Comparison of ENCODE assay signal across 21 cellular contexts in the genomic region with DNA sequence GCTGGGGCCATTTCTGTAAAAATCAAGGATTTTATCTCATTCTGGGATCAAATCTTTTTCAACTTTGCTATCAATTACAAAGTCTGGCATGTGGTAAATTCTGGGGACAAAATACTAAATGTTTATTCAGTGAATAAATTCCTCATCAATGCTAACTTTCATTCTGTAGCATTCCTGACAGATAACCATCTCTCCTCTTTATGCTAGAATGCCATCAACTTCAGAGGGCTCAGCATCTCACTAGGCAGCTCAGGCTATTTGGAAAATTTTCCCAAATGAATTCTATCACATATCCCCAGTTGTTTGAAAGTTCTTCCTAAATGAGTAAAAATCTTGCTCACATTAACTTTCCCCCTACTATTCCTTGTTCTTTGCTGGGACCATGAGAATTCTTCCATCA.
DNase-seq lines count a peak whose midpoint lies in the region; ATAC-seq and TF ChIP-seq lines count a peak whose summit lies in the region.
"Had no signal": no experiment of that assay in that cellular context is flagged by ENCODE, and none has a peak within 500 bp of the region (broad histone marks: within the 10 kb centered on the region; RNA-seq: fewer than 3 reads in every experiment).

No MANE protein-coding gene starts in this region.

- TF ChIP-seq EP300 in neural cell (conservative IDR thresholded peaks at IDR 0.05; ENCODE audit: poor library complexity, severe bottlenecking), result no peak

- no peak overlapping the region for H3K4me2 ChIP-seq in neural cell (ENCODE audit: low read length)
- H3K4me2 ChIP-seq: BLaER1 had no signal

- H3K27ac ChIP-seq in neural cell (ENCODE audit: low read length), result no peak overlapping the region
- H3K27ac ChIP-seq in upper lobe of right lung, result no peak overlapping the region
- H3K27ac ChIP-seq: BLaER1 had no signal

- intact Hi-C loops in upper lobe of right lung (cut with DNase I), result no loop called here

- H3K9me2 ChIP-seq in neural cell (ENCODE audit: insufficient read depth, low read length), result no peaks in the 10 kb centered on the region

- H3F3A ChIP-seq in neural cell (ENCODE audit: insufficient read depth, low read length, poor library complexity, severe bottlenecking), result no peaks in the 10 kb centered on the region

- H3K36me3 ChIP-seq in neural cell (ENCODE audit: insufficient read depth, low read length) (no peaks in the 10 kb centered on the region), upper lobe of right lung (no peaks in the 10 kb centered on the region)
- H3K36me3 ChIP-seq: BE2C, BLaER1 had no signal

- peak; percentile 64; the same call in 2 of the 3 replicates for ATAC-seq in SK-N-SH treated with all-trans-retinoic acid at 6 μM for 48 hours
- ATAC-seq in HG02970 (IDR thresholded peaks at IDR 0.05; ENCODE audit: low FRiP score, unreplicated experiment), result no peak
- ATAC-seq in upper lobe of right lung, result no peak

- H3K27me3 ChIP-seq in neural cell (ENCODE audit: insufficient read depth, low read depth, low read length) (no peaks in the 10 kb centered on the region), upper lobe of right lung (no peaks in the 10 kb centered on the region)
- H3K27me3 ChIP-seq: BE2C, BLaER1 had no signal

- H2AFZ ChIP-seq in neural cell (ENCODE audit: low read depth, low read length), result no peak overlapping the region

- no peaks in the 10 kb centered on the region for H3K4me1 ChIP-seq in upper lobe of right lung
- H3K4me1 ChIP-seq: BE2C, BLaER1 had no signal

- H4K20me1 ChIP-seq in neural cell (ENCODE audit: insufficient read depth), result no peaks in the 10 kb centered on the region
- H4K20me1 ChIP-seq: BLaER1 had no signal

- TF ChIP-seq CTCF in neural cell (IDR thresholded peaks at IDR 0.05; ENCODE audit: poor library complexity, severe bottlenecking) (no peak), upper lobe of right lung (IDR thresholded peaks at IDR 0.05) (no peak)

- H3K9me3 ChIP-seq in neural cell (ENCODE audit: low read length), result no peaks in the 10 kb centered on the region
- H3K9me3 ChIP-seq in upper lobe of right lung, result no peaks in the 10 kb centered on the region
- H3K9me3 ChIP-seq: BE2C, BLaER1 had no signal

- no peaks in the 10 kb centered on the region for H3K79me2 ChIP-seq in neural cell (replicated peaks; ENCODE audit: insufficient read depth, low read length)

- H3K4me3 ChIP-seq in neural cell (ENCODE audit: low read length) (no peak overlapping the region), upper lobe of right lung (no peak overlapping the region)
- H3K4me3 ChIP-seq: BLaER1 had no signal

- peak; percentile 6 for DNase-seq in M059J (ENCODE audit: low read depth)
- no peak for DNase-seq in upper lobe of right lung
- DNase-seq in stimulated activated CD4-positive, alpha-beta T cell treated with anti-CD3 and anti-CD28 coated beads, Interleukin-12 subunit alpha, Interleukin-12 subunit beta, amount 100 ng/mL, for 4 hours, result no peak
- DNase-seq: 8988T; ACHN; BE2C; C1 segment of cervical spinal cord; CD4-positive, alpha-beta memory T cell; CD4-positive, CD25-positive, alpha-beta regulatory T cell; CD8-positive, alpha-beta memory T cell; COR-L47; DMS 273 treated with DMSO at 0.1 percent for 48 hours; DMS153; DMS53; DMS79; DND-41; GF-D8 had no signal

- H3K9ac ChIP-seq in neural cell (ENCODE audit: low read length), result no peak overlapping the region
- H3K9ac ChIP-seq: BLaER1 had no signal

- TF ChIP-seq RAD21 in neural cell (conservative IDR thresholded peaks at IDR 0.05), result no peak

TF ChIP-seq in SK-N-SH treated with all-trans-retinoic acid at 6 μM for 48 hours, 23 proteins besides CTCF, POLR2A, EP300 and RAD21 (continues in another document):
- TF ChIP-seq TOX (CRISPR knock-in tag; IDR thresholded peaks at IDR 0.05; ENCODE audit: borderline replicate concordance) (no peak), GLIS3 (CRISPR knock-in tag; IDR thresholded peaks at IDR 0.05) (no peak), SNAI2 (CRISPR knock-in tag; IDR thresholded peaks at IDR 0.05) (no peak), ZC3H10 (CRISPR knock-in tag; IDR thresholded peaks at IDR 0.05) (no peak), ZNF70 (CRISPR knock-in tag; IDR thresholded peaks at IDR 0.05) (no peak), ZFP3 (CRISPR knock-in tag; IDR thresholded peaks at IDR 0.05) (no peak), ESRRG (CRISPR knock-in tag; IDR thresholded peaks at IDR 0.05) (no peak), RARB (CRISPR knock-in tag; IDR thresholded peaks at IDR 0.05) (no peak)
- TF ChIP-seq, protein P1, sequence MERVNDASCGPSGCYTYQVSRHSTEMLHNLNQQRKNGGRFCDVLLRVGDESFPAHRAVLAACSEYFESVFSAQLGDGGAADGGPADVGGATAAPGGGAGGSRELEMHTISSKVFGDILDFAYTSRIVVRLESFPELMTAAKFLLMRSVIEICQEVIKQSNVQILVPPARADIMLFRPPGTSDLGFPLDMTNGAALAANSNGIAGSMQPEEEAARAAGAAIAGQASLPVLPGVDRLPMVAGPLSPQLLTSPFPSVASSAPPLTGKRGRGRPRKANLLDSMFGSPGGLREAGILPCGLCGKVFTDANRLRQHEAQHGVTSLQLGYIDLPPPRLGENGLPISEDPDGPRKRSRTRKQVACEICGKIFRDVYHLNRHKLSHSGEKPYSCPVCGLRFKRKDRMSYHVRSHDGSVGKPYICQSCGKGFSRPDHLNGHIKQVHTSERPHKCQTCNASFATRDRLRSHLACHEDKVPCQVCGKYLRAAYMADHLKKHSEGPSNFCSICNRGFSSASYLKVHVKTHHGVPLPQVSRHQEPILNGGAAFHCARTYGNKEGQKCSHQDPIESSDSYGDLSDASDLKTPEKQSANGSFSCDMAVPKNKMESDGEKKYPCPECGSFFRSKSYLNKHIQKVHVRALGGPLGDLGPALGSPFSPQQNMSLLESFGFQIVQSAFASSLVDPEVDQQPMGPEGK (CRISPR knock-in tag; IDR thresholded peaks at IDR 0.05; ENCODE audit: borderline replicate concordance), result no peak
- TF ChIP-seq, protein P2, sequence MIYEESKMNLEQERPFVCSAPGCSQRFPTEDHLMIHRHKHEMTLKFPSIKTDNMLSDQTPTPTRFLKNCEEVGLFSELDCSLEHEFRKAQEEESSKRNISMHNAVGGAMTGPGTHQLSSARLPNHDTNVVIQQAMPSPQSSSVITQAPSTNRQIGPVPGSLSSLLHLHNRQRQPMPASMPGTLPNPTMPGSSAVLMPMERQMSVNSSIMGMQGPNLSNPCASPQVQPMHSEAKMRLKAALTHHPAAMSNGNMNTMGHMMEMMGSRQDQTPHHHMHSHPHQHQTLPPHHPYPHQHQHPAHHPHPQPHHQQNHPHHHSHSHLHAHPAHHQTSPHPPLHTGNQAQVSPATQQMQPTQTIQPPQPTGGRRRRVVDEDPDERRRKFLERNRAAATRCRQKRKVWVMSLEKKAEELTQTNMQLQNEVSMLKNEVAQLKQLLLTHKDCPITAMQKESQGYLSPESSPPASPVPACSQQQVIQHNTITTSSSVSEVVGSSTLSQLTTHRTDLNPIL (CRISPR knock-in tag; IDR thresholded peaks at IDR 0.05; ENCODE audit: low read depth), result no peak

TF ChIP-seq in neural cell, 6 proteins besides CTCF, POLR2A, EP300 and RAD21:
- TF ChIP-seq, protein P3, sequence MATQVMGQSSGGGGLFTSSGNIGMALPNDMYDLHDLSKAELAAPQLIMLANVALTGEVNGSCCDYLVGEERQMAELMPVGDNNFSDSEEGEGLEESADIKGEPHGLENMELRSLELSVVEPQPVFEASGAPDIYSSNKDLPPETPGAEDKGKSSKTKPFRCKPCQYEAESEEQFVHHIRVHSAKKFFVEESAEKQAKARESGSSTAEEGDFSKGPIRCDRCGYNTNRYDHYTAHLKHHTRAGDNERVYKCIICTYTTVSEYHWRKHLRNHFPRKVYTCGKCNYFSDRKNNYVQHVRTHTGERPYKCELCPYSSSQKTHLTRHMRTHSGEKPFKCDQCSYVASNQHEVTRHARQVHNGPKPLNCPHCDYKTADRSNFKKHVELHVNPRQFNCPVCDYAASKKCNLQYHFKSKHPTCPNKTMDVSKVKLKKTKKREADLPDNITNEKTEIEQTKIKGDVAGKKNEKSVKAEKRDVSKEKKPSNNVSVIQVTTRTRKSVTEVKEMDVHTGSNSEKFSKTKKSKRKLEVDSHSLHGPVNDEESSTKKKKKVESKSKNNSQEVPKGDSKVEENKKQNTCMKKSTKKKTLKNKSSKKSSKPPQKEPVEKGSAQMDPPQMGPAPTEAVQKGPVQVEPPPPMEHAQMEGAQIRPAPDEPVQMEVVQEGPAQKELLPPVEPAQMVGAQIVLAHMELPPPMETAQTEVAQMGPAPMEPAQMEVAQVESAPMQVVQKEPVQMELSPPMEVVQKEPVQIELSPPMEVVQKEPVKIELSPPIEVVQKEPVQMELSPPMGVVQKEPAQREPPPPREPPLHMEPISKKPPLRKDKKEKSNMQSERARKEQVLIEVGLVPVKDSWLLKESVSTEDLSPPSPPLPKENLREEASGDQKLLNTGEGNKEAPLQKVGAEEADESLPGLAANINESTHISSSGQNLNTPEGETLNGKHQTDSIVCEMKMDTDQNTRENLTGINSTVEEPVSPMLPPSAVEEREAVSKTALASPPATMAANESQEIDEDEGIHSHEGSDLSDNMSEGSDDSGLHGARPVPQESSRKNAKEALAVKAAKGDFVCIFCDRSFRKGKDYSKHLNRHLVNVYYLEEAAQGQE (IDR thresholded peaks at IDR 0.05; ENCODE audit: borderline replicate concordance), result peak; percentile 81
- no peak for TF ChIP-seq SMC3 (conservative IDR thresholded peaks at IDR 0.05; ENCODE audit: poor library complexity)
